Comparison of ENCODE assay signal across 3 cellular contexts in the genomic region with DNA sequence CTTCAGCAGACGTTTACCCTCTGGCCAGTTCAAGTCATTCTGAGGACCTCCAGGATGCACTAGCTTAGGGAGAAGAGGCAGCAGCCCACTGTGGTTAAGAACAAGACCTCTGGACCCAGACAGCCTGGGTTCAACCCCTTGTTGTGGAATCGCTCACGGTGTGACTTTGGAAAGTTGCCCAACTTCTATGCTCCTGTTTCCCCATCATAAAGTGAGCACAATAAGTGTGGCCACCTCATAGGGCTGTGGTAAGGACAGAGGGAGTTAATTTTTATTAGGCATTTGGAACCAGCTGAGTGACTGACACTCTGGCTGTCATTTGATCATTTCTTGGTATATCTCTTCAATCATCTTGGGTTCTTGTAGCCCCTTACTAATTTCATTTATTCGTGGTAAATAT. TPM values are rescaled to one million over a fixed set of nuclear protein-coding genes. Genes with fewer than 3 reads are reported as not detected.
"Had no signal": no experiment of that assay in that cellular context is flagged by ENCODE, and none has a peak within 500 bp of the region (broad histone marks: within the 10 kb centered on the region; RNA-seq: fewer than 3 reads in every experiment).

No MANE protein-coding gene starts in this region.

RNA-seq across cellular contexts. Expression of gene NPY4R2, which starts 31.6 kb away (rescaled TPM):
- total RNA-seq: GM23248, GM23338, H1 had no signal
- polyA plus RNA-seq: GM23248, GM23338 had no signal
